17 cellular contexts compared by ENCODE assay signal in the genomic region with DNA sequence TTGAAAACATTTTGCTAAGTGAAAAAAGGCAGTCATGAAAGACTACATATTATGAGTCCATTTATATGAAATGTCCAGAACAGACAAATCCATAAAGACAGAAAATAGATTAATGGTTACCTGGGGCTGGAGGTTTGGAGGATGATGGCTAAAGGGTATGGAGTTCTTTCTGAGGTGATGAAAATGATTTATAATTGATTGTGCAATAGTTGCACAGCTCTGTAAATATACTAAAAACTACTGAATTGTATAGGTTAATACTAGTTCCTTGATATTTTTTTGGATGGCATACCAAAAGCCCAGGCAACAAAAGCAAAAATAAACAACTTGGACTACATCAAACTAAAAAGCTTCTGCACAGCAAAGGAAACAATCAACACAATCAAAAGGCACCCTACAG. TPM values are rescaled to one million over a fixed set of nuclear protein-coding genes. Genes with fewer than 3 reads are reported as not detected.
DNase-seq lines count a peak whose midpoint lies in the region; ATAC-seq and TF ChIP-seq lines count a peak whose summit lies in the region.
"Had no signal": no experiment of that assay in that cellular context is flagged by ENCODE, and none has a peak within 500 bp of the region (broad histone marks: within the 10 kb centered on the region; RNA-seq: fewer than 3 reads in every experiment).

No MANE protein-coding gene starts in this region.

- H3K4me3 ChIP-seq in dorsolateral prefrontal cortex, result no peak overlapping the region
- H3K4me3 ChIP-seq in hepatocyte, result no peak overlapping the region
- H3K4me3 ChIP-seq: body of pancreas, colonic mucosa, SK-N-MC had no signal

- H3K79me2 ChIP-seq in hepatocyte, result peaks cover 100% of the 10 kb centered on the region

- no peaks in the 10 kb centered on the region for H3K9me3 Mint-ChIP-seq in activated naive CD4-positive, alpha-beta T cell treated with anti-CD3 and anti-CD28 coated beads, Interleukin-2, amount 50 U/mL, for 24 hours
- H3K9me3 Mint-ChIP-seq in activated naive CD8-positive, alpha-beta T cell (ENCODE audit: low read depth), result no peaks in the 10 kb centered on the region
- peaks cover 0 to 3% of the 10 kb centered on the region in 2 donors for H3K9me3 Mint-ChIP-seq in stimulated activated naive B cell treated with anti-CD40 and anti-IgM and Interleukin-4, amounts not matched to agents 10 μg/mL and 1 μg/mL and 100 μg/mL, for 72 hours
- H3K9me3 Mint-ChIP-seq: nephron progenitor cell had no signal

- no peak overlapping the region for H3K4me2 ChIP-seq in hepatocyte

- no peak for ATAC-seq in stimulated activated naive B cell treated with anti-CD40 and anti-IgM and Interleukin-4, amounts not matched to agents 10 μg/mL and 1 μg/mL and 100 μg/mL, for 72 hours (replicated peaks)
- ATAC-seq: body of pancreas, Panc1 had no signal

- H3K4me1 ChIP-seq in hepatocyte (ENCODE audit: insufficient read depth), result peaks cover 12% of the 10 kb centered on the region
- H3K4me1 ChIP-seq: colonic mucosa had no signal

- peak overlapping the region; percentile 96 for H3K27ac Mint-ChIP-seq in activated naive CD4-positive, alpha-beta T cell treated with anti-CD3 and anti-CD28 coated beads, Interleukin-2, amount 50 U/mL, for 24 hours
- peak overlapping the region; percentile 92 for H3K27ac Mint-ChIP-seq in activated naive CD8-positive, alpha-beta T cell
- peak overlapping the region; percentile 87 for H3K27ac Mint-ChIP-seq in stimulated activated naive B cell treated with anti-CD40 and anti-IgM and Interleukin-4, amounts not matched to agents 10 μg/mL and 1 μg/mL and 100 μg/mL, for 72 hours
- H3K27ac Mint-ChIP-seq: nephron progenitor cell had no signal

- H3K27me3 ChIP-seq in dorsolateral prefrontal cortex, result no peaks in the 10 kb centered on the region
- H3K27me3 ChIP-seq in hepatocyte, result no peaks in the 10 kb centered on the region
- H3K27me3 ChIP-seq: body of pancreas, colonic mucosa had no signal

- DNase-seq in activated naive CD4-positive, alpha-beta T cell (lab: John Stamatoyannopoulos, UW), result no peak
- peak; percentile 31 for DNase-seq in NCI-H345 treated with DMSO at 0.1 percent for 48 hours (lab: John Stamatoyannopoulos, UW; ENCODE audit: unreplicated experiment)
- DNase-seq in stimulated activated naive B cell treated with anti-CD40 and anti-IgM and Interleukin-4, amounts not matched to agents 10 μg/mL and 1 μg/mL and 100 μg/mL, for 72 hours, result no peak
- DNase-seq in dorsolateral prefrontal cortex, result no peak
- DNase-seq in SHP77 (lab: John Stamatoyannopoulos, UW), result no peak
- no peak for DNase-seq in hepatocyte (ENCODE audit: low spot score)
- DNase-seq: activated gamma-delta T cell; body of pancreas; colonic mucosa; mesendoderm; NCI-H2171; nephron progenitor cell; stimulated activated CD4-positive, alpha-beta T cell treated with anti-CD3 and anti-CD28 coated beads, Interleukin-4, amount 100 ng/mL, for 1 hour had no signal

- peaks cover 8% of the 10 kb centered on the region for H3K36me3 Mint-ChIP-seq in activated naive CD4-positive, alpha-beta T cell treated with anti-CD3 and anti-CD28 coated beads, Interleukin-2, amount 50 U/mL, for 24 hours
- H3K36me3 Mint-ChIP-seq in activated naive CD8-positive, alpha-beta T cell, result peaks cover 16% of the 10 kb centered on the region
- peaks cover 2 to 17% of the 10 kb centered on the region in 2 donors for H3K36me3 Mint-ChIP-seq in stimulated activated naive B cell treated with anti-CD40 and anti-IgM and Interleukin-4, amounts not matched to agents 10 μg/mL and 1 μg/mL and 100 μg/mL, for 72 hours

- H3K9me3 ChIP-seq in hepatocyte (ENCODE audit: low read depth), result no peaks in the 10 kb centered on the region
- H3K9me3 ChIP-seq: body of pancreas, colonic mucosa had no signal

- H3K4me1 Mint-ChIP-seq in activated naive CD4-positive, alpha-beta T cell treated with anti-CD3 and anti-CD28 coated beads, Interleukin-2, amount 50 U/mL, for 24 hours, result peaks cover 76% of the 10 kb centered on the region
- peaks cover 68% of the 10 kb centered on the region for H3K4me1 Mint-ChIP-seq in activated naive CD8-positive, alpha-beta T cell (ENCODE audit: low read depth)
- H3K4me1 Mint-ChIP-seq in stimulated activated naive B cell treated with anti-CD40 and anti-IgM and Interleukin-4, amounts not matched to agents 10 μg/mL and 1 μg/mL and 100 μg/mL, for 72 hours, result peaks cover 25 to 50% of the 10 kb centered on the region in 2 donors

- peaks cover 97% of the 10 kb centered on the region for H4K20me1 ChIP-seq in hepatocyte (ENCODE audit: insufficient read depth, poor library complexity, severe bottlenecking)

- H3K4me3 Mint-ChIP-seq in activated naive CD4-positive, alpha-beta T cell treated with anti-CD3 and anti-CD28 coated beads, Interleukin-2, amount 50 U/mL, for 24 hours, result peak overlapping the region; percentile 30
- H3K4me3 Mint-ChIP-seq in activated naive CD8-positive, alpha-beta T cell, result peak overlapping the region; percentile 69
- H3K4me3 Mint-ChIP-seq in stimulated activated naive B cell treated with anti-CD40 and anti-IgM and Interleukin-4, amounts not matched to agents 10 μg/mL and 1 μg/mL and 100 μg/mL, for 72 hours, result no peak overlapping the region
- H3K4me3 Mint-ChIP-seq: nephron progenitor cell had no signal

- intact Hi-C loops in dorsolateral prefrontal cortex (cut with DNase I), result no loop called here

- no peaks in the 10 kb centered on the region for H3K36me3 ChIP-seq in hepatocyte (replicated peaks; ENCODE audit: insufficient read depth, low read depth)
- H3K36me3 ChIP-seq: colonic mucosa had no signal

- H3K27ac ChIP-seq in dorsolateral prefrontal cortex (no peak overlapping the region), hepatocyte (no peak overlapping the region)
- H3K27ac ChIP-seq: body of pancreas, colonic mucosa, SK-N-MC had no signal

- H2AFZ ChIP-seq in hepatocyte, result no peak overlapping the region

- H3K27me3 Mint-ChIP-seq in activated naive CD4-positive, alpha-beta T cell treated with anti-CD3 and anti-CD28 coated beads, Interleukin-2, amount 50 U/mL, for 24 hours, result no peaks in the 10 kb centered on the region
- no peaks in the 10 kb centered on the region for H3K27me3 Mint-ChIP-seq in activated naive CD8-positive, alpha-beta T cell
- H3K27me3 Mint-ChIP-seq in stimulated activated naive B cell treated with anti-CD40 and anti-IgM and Interleukin-4, amounts not matched to agents 10 μg/mL and 1 μg/mL and 100 μg/mL, for 72 hours, result no peaks in the 10 kb centered on the region

- TF ChIP-seq CTCF in dorsolateral prefrontal cortex (IDR thresholded peaks at IDR 0.05 in 54 of 56, conservative IDR thresholded peaks at IDR 0.05 in 2 of 56; ENCODE audit: low read depth in 1 of 56, partially characterized antibody in 56 of 56) (no peak), hepatocyte (IDR thresholded peaks at IDR 0.05; ENCODE audit: poor library complexity) (no peak)

- H3K9me2 ChIP-seq in hepatocyte (replicated peaks; ENCODE audit: insufficient read depth), result no peaks in the 10 kb centered on the region

RNA-seq across cellular contexts. Expression of gene SOS1, which starts 21.5 kb away (rescaled TPM):
- total RNA-seq in dorsolateral prefrontal cortex (10 to 100 TPM; 32.1 to 71.5 (median 47.1) TPM), hepatocyte (34.6 and 48.4 TPM in 2 replicates)
- 11.9 and 14.4 TPM in 2 replicates for polyA plus RNA-seq in hepatocyte

Comparison
In these comparisons a context has a peak if more than half of its experiments do, and no peak if none do; other contexts are left out.
1. H3K4me3 Mint-ChIP-seq: peak in activated naive CD4-positive, alpha-beta T cell treated with anti-CD3 and anti-CD28 coated beads, Interleukin-2, amount 50 U/mL, for 24 hours (single experiment) and activated naive CD8-positive, alpha-beta T cell (single experiment); none in stimulated activated naive B cell treated with anti-CD40 and anti-IgM and Interleukin-4, amounts not matched to agents 10 μg/mL and 1 μg/mL and 100 μg/mL, for 72 hours (0 of 2).
2. Peak in every context shown above with its lines, with median percentiles within 50 percentile points of each other: H3K27ac Mint-ChIP-seq.